In genomic region chr11:72338266-72338665, GRCh38 we compare ENCODE assay signal across 23 cellular contexts.
"Had no signal": no experiment of that assay in that cellular context is flagged by ENCODE, and none has a peak within 500 bp of the region (broad histone marks: within the 10 kb centered on the region; RNA-seq: fewer than 3 reads in every experiment).

No MANE protein-coding gene starts in this region.

- DNase-seq: dermis blood vessel endothelial cell; dorsolateral prefrontal cortex; effector CD4-positive, alpha-beta T cell; effector memory CD4-positive, alpha-beta T cell; foreskin keratinocyte; heart left ventricle; hypothalamus; immature natural killer cell; islet precursor cell; kidney; left lung; left ventricle myocardium superior; lower lobe of right lung; mesenchymal stem cell; mucosa of descending colon had no signal

- H3K27ac ChIP-seq: coronary artery, dorsolateral prefrontal cortex, esophagus muscularis mucosa, foreskin keratinocyte, gastroesophageal sphincter, heart left ventricle, hepatocyte, left lung, lower lobe of right lung had no signal

- H3K4me1 ChIP-seq: foreskin keratinocyte, gastroesophageal sphincter, heart left ventricle, lower lobe of right lung had no signal

- H2AFZ ChIP-seq: hepatocyte had no signal

- H3K9me3 ChIP-seq: esophagus muscularis mucosa, gastroesophageal sphincter, heart left ventricle, left lung, lower lobe of right lung, mucosa of descending colon had no signal

- H3K4me3 Mint-ChIP-seq: immature natural killer cell, mesothelial cell of epicardium had no signal

- H3K4me2 ChIP-seq: hepatocyte had no signal

- H3K27me3 ChIP-seq: dorsolateral prefrontal cortex, esophagus muscularis mucosa, foreskin keratinocyte, gastroesophageal sphincter, heart left ventricle, hepatocyte, left lung had no signal

- H3K9me3 Mint-ChIP-seq: mesothelial cell of epicardium had no signal

- H3K27ac Mint-ChIP-seq: mesothelial cell of epicardium had no signal

- H3K79me2 ChIP-seq: hepatocyte had no signal

- FAIRE-seq: colon, endothelial cell of umbilical vein, frontal cortex, kidney had no signal

- H3K4me3 ChIP-seq: coronary artery, dorsolateral prefrontal cortex, esophagus muscularis mucosa, gastroesophageal sphincter, heart left ventricle, hepatocyte, left lung, lower lobe of right lung, mucosa of descending colon had no signal

- ATAC-seq: foreskin keratinocyte, gastroesophageal sphincter, left lung, left ventricle myocardium superior, mucosa of descending colon had no signal

- H3K36me3 ChIP-seq: lower lobe of right lung had no signal
